In the genomic region with DNA sequence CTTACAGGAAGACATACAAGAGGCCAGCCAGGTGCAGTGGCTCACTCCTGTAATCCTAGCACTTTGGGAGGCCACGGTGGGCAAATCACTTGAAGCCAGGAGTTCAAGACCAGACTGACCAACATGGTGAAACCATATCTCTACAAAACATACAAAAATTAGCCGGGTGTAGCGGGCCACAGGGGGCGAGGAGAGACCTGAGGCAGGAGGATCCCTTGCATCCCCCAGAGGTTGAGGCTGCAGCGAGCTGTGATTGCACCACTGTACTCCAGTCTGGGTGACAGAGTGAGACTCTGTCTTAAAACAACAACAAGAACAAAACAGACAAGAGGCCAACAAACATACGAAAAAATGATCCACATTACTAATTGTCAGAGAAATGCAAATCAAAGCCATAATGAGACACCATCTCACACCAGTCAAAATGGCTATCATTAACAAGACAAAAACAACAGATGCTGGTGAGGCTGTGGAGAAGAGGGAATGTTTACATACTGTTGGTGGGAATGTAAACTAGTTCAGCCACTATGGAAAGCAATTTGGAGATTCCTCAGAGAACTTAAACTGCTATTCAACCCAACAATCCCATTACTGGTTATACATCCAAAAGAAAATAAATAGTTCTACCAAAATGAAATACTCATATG, we compare ENCODE assay signal across 1 cellular context.
TF ChIP-seq lines count a peak whose summit lies in the region.

No MANE protein-coding gene starts in this region.

TF ChIP-seq in GM23338, 12 proteins besides CTCF, POLR2A, EP300 and RAD21 (continued from another document):
- TF ChIP-seq ZNF462 (CRISPR knock-in tag; IDR thresholded peaks at IDR 0.05) (0 out of 2 replicates have a peak, but pooled peaks have one; percentile 12), STAT1 (IDR thresholded peaks at IDR 0.05; ENCODE audit: unreplicated experiment) (no peak)
